In the genomic region with DNA sequence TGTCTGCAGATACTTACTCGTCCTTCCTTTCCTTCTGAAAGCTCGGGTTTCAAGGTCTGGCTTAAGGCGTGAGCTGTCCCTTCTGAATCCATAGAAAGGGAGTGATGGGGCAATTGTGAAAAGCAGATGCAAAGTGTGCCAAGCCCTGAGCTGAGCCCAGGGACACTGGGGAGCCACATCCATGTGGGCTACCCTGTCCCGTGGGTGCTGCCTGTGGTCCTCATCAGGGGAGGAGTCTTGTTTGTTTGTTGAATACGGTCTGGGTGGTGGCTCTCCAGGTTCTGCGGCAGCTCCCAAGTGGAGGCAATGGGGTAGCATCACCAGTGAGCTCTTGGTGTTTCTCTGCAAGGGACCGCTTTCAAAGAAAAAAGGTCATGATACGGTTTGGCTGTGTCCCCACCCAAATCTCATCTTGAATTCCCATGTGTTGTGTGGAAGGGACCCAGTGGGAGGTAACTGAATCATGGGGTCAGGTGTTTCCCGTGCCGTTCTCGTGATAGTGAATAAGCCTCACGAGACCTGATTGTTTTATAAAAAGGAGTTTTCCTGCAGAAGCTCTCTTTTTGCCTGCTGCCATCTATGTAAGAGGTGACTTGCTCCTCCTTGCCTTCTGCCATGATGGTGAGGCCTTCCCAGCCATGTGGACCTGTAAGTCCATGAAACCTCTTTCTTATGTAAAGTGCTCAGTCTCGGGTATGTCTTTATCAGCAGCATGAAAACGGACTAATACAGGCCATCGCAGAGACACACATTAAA, we compare ENCODE assay signal across 2 cellular contexts.
TF ChIP-seq lines count a peak whose summit lies in the region.

No MANE protein-coding gene starts in this region.

TF ChIP-seq in HCT116, 20 proteins besides CTCF, POLR2A, EP300 and RAD21:
- TF ChIP-seq FOSL1 (IDR thresholded peaks at IDR 0.05; ENCODE audit: low read depth) = no peak
- no peak for TF ChIP-seq YY1 (IDR thresholded peaks at IDR 0.05; ENCODE audit: extremely low read depth, insufficient replicate concordance, low read depth, low read length)
- TF ChIP-seq SIN3A (IDR thresholded peaks at IDR 0.05; ENCODE audit: low read depth) = no peak
- TF ChIP-seq SRF (IDR thresholded peaks at IDR 0.05; ENCODE audit: low read depth) = no peak
- TF ChIP-seq, protein P1, sequence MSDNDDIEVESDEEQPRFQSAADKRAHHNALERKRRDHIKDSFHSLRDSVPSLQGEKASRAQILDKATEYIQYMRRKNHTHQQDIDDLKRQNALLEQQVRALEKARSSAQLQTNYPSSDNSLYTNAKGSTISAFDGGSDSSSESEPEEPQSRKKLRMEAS (IDR thresholded peaks at IDR 0.05) = no peak
- TF ChIP-seq, protein P2, sequence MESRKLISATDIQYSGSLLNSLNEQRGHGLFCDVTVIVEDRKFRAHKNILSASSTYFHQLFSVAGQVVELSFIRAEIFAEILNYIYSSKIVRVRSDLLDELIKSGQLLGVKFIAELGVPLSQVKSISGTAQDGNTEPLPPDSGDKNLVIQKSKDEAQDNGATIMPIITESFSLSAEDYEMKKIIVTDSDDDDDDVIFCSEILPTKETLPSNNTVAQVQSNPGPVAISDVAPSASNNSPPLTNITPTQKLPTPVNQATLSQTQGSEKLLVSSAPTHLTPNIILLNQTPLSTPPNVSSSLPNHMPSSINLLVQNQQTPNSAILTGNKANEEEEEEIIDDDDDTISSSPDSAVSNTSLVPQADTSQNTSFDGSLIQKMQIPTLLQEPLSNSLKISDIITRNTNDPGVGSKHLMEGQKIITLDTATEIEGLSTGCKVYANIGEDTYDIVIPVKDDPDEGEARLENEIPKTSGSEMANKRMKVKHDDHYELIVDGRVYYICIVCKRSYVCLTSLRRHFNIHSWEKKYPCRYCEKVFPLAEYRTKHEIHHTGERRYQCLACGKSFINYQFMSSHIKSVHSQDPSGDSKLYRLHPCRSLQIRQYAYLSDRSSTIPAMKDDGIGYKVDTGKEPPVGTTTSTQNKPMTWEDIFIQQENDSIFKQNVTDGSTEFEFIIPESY (IDR thresholded peaks at IDR 0.05; ENCODE audit: extremely low read depth, insufficient replicate concordance, low read length) = no peak
- TF ChIP-seq EGR1 (IDR thresholded peaks at IDR 0.05; ENCODE audit: low read depth) = no peak
- no peak for TF ChIP-seq SP1 (IDR thresholded peaks at IDR 0.05; ENCODE audit: low read depth)
- TF ChIP-seq EZH2phosphoT487 (IDR thresholded peaks at IDR 0.05; ENCODE audit: borderline replicate concordance) = no peak
- no peak for TF ChIP-seq CBX3 (IDR thresholded peaks at IDR 0.05; ENCODE audit: low read depth)
- TF ChIP-seq EZH2 (IDR thresholded peaks at IDR 0.05) = no peak

TF ChIP-seq in GM12878, 131 proteins besides CTCF, POLR2A, EP300 and RAD21:
- TF ChIP-seq MXI1 (IDR thresholded peaks at IDR 0.05; ENCODE audit: low read depth, low read length) = no peak
- TF ChIP-seq, protein P3, sequence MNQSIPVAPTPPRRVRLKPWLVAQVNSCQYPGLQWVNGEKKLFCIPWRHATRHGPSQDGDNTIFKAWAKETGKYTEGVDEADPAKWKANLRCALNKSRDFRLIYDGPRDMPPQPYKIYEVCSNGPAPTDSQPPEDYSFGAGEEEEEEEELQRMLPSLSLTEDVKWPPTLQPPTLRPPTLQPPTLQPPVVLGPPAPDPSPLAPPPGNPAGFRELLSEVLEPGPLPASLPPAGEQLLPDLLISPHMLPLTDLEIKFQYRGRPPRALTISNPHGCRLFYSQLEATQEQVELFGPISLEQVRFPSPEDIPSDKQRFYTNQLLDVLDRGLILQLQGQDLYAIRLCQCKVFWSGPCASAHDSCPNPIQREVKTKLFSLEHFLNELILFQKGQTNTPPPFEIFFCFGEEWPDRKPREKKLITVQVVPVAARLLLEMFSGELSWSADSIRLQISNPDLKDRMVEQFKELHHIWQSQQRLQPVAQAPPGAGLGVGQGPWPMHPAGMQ (IDR thresholded peaks at IDR 0.05; ENCODE audit: borderline replicate concordance) = no peak
- TF ChIP-seq, protein P4, sequence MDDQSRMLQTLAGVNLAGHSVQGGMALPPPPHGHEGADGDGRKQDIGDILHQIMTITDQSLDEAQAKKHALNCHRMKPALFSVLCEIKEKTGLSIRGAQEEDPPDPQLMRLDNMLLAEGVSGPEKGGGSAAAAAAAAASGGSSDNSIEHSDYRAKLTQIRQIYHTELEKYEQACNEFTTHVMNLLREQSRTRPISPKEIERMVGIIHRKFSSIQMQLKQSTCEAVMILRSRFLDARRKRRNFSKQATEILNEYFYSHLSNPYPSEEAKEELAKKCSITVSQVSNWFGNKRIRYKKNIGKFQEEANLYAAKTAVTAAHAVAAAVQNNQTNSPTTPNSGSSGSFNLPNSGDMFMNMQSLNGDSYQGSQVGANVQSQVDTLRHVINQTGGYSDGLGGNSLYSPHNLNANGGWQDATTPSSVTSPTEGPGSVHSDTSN (IDR thresholded peaks at IDR 0.05; ENCODE audit: insufficient replicate concordance, low read depth, low read length) = no peak
- no peak for TF ChIP-seq CHD2 (IDR thresholded peaks at IDR 0.05; ENCODE audit: borderline replicate concordance, low read depth, low read length)
